1 cellular context compared by ENCODE assay signal in genomic region chr1:1307908-1308755, GRCh38.
TF ChIP-seq lines count a peak whose summit lies in the region.

TSS of gene ACAP3 (minus strand) at chr1:1307930. CDS start at chr1:1307815, 115 bp downstream.
TSS of gene PUSL1 (plus strand) at chr1:1308597. CDS start at chr1:1308644, 47 bp downstream.

TF ChIP-seq in HepG2, 621 proteins besides CTCF, POLR2A, EP300 and RAD21 (continued from another document and continues in another):
- TF ChIP-seq, protein P1, sequence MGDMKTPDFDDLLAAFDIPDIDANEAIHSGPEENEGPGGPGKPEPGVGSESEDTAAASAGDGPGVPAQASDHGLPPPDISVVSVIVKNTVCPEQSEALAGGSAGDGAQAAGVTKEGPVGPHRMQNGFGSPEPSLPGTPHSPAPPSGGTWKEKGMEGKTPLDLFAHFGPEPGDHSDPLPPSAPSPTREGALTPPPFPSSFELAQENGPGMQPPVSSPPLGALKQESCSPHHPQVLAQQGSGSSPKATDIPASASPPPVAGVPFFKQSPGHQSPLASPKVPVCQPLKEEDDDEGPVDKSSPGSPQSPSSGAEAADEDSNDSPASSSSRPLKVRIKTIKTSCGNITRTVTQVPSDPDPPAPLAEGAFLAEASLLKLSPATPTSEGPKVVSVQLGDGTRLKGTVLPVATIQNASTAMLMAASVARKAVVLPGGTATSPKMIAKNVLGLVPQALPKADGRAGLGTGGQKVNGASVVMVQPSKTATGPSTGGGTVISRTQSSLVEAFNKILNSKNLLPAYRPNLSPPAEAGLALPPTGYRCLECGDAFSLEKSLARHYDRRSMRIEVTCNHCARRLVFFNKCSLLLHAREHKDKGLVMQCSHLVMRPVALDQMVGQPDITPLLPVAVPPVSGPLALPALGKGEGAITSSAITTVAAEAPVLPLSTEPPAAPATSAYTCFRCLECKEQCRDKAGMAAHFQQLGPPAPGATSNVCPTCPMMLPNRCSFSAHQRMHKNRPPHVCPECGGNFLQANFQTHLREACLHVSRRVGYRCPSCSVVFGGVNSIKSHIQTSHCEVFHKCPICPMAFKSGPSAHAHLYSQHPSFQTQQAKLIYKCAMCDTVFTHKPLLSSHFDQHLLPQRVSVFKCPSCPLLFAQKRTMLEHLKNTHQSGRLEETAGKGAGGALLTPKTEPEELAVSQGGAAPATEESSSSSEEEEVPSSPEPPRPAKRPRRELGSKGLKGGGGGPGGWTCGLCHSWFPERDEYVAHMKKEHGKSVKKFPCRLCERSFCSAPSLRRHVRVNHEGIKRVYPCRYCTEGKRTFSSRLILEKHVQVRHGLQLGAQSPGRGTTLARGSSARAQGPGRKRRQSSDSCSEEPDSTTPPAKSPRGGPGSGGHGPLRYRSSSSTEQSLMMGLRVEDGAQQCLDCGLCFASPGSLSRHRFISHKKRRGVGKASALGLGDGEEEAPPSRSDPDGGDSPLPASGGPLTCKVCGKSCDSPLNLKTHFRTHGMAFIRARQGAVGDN (CRISPR knock-in tag; IDR thresholded peaks at IDR 0.05) = peak; percentile 72
- no peak for TF ChIP-seq ZNF616 (CRISPR knock-in tag; IDR thresholded peaks at IDR 0.05; ENCODE audit: low read depth)
- no peak for TF ChIP-seq SMARCC2 (IDR thresholded peaks at IDR 0.05)
- TF ChIP-seq PHB2 (IDR thresholded peaks at IDR 0.05; ENCODE audit: partially characterized antibody) = no peak
- TF ChIP-seq MAFG (CRISPR knock-in tag; IDR thresholded peaks at IDR 0.05) = no peak
- TF ChIP-seq POLR2AphosphoS5 (IDR thresholded peaks at IDR 0.05; ENCODE audit: low read depth, low read length) = peak; percentile 46; the same call in 1 of the 2 replicates
- no peak for TF ChIP-seq ZBTB34 (CRISPR knock-in tag; IDR thresholded peaks at IDR 0.05)
- TF ChIP-seq ZNF318 (CRISPR knock-in tag; IDR thresholded peaks at IDR 0.05) = no peak
- peak; percentile 34; the same call in 1 of the 2 replicates for TF ChIP-seq KLF12 (CRISPR knock-in tag; IDR thresholded peaks at IDR 0.05; ENCODE audit: borderline replicate concordance)
- TF ChIP-seq, protein P2, sequence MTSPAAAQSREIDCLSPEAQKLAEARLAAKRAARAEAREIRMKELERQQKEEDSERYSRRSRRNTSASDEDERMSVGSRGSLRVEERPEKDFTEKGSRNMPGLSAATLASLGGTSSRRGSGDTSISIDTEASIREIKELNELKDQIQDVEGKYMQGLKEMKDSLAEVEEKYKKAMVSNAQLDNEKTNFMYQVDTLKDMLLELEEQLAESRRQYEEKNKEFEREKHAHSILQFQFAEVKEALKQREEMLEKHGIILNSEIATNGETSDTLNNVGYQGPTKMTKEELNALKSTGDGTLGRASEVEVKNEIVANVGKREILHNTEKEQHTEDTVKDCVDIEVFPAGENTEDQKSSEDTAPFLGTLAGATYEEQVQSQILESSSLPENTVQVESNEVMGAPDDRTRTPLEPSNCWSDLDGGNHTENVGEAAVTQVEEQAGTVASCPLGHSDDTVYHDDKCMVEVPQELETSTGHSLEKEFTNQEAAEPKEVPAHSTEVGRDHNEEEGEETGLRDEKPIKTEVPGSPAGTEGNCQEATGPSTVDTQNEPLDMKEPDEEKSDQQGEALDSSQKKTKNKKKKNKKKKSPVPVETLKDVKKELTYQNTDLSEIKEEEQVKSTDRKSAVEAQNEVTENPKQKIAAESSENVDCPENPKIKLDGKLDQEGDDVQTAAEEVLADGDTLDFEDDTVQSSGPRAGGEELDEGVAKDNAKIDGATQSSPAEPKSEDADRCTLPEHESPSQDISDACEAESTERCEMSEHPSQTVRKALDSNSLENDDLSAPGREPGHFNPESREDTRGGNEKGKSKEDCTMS (CRISPR knock-in tag; conservative IDR thresholded peaks at IDR 0.05) = no peak
- peak; percentile 50; the same call in 1 of the 2 replicates for TF ChIP-seq ZNF691 (CRISPR knock-in tag; IDR thresholded peaks at IDR 0.05; ENCODE audit: borderline replicate concordance, low read depth)
- TF ChIP-seq NPAS2 (CRISPR knock-in tag; IDR thresholded peaks at IDR 0.05; ENCODE audit: borderline replicate concordance) = no peak
- TF ChIP-seq, protein P3, sequence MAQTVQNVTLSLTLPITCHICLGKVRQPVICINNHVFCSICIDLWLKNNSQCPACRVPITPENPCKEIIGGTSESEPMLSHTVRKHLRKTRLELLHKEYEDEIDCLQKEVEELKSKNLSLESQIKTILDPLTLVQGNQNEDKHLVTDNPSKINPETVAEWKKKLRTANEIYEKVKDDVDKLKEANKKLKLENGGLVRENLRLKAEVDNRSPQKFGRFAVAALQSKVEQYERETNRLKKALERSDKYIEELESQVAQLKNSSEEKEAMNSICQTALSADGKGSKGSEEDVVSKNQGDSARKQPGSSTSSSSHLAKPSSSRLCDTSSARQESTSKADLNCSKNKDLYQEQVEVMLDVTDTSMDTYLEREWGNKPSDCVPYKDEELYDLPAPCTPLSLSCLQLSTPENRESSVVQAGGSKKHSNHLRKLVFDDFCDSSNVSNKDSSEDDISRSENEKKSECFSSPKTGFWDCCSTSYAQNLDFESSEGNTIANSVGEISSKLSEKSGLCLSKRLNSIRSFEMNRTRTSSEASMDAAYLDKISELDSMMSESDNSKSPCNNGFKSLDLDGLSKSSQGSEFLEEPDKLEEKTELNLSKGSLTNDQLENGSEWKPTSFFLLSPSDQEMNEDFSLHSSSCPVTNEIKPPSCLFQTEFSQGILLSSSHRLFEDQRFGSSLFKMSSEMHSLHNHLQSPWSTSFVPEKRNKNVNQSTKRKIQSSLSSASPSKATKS (CRISPR knock-in tag; IDR thresholded peaks at IDR 0.05) = no peak
- TF ChIP-seq BRD4 (CRISPR knock-in tag; IDR thresholded peaks at IDR 0.05) = no peak
- TF ChIP-seq RFX5 (IDR thresholded peaks at IDR 0.05; ENCODE audit: low read depth, low read length) = no peak
- no peak for TF ChIP-seq ZNF615 (CRISPR knock-in tag; IDR thresholded peaks at IDR 0.05; ENCODE audit: borderline replicate concordance)
- no peak for TF ChIP-seq ZNF546 (CRISPR knock-in tag; conservative IDR thresholded peaks at IDR 0.05)
- no peak for TF ChIP-seq ZNF775 (CRISPR knock-in tag; IDR thresholded peaks at IDR 0.05; ENCODE audit: borderline replicate concordance)
- TF ChIP-seq JDP2 (CRISPR knock-in tag; IDR thresholded peaks at IDR 0.05; ENCODE audit: borderline replicate concordance) = no peak
- no peak for TF ChIP-seq NFRKB (IDR thresholded peaks at IDR 0.05)
- TF ChIP-seq, protein P4, sequence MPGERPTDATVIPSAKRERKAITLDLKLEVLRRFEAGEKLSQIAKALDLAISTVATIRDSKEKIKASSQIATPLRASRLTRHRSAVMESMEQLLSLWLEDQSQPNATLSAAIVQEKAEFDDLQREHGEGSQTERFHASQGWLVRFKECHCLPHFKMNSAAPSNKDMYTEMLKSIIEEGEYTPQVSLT (CRISPR knock-in tag; IDR thresholded peaks at IDR 0.05; ENCODE audit: borderline replicate concordance, low read depth) = no peak
- peak; percentile 24; the same call in 1 of the 2 replicates for TF ChIP-seq HNF4G (IDR thresholded peaks at IDR 0.05; ENCODE audit: borderline replicate concordance, low read depth, low read length)
- TF ChIP-seq HNF4G (CRISPR knock-in tag; IDR thresholded peaks at IDR 0.05; ENCODE audit: borderline replicate concordance, low read depth) = no peak; the same call in 1 of the 2 replicates
- TF ChIP-seq ZNF263 (CRISPR knock-in tag; IDR thresholded peaks at IDR 0.05) = peak; percentile 44; the same call in 1 of the 2 replicates
- no peak for TF ChIP-seq ATRX (CRISPR knock-in tag; IDR thresholded peaks at IDR 0.05; ENCODE audit: borderline replicate concordance)
- no peak for TF ChIP-seq JARID2 (CRISPR knock-in tag; IDR thresholded peaks at IDR 0.05; ENCODE audit: insufficient replicate concordance)
- TF ChIP-seq CREM (IDR thresholded peaks at IDR 0.05) = no peak
- TF ChIP-seq CREM (CRISPR knock-in tag; IDR thresholded peaks at IDR 0.05) = no peak
- no peak; the same call in 1 of the 2 replicates for TF ChIP-seq ZNF556 (CRISPR knock-in tag; IDR thresholded peaks at IDR 0.05; ENCODE audit: borderline replicate concordance)
- no peak for TF ChIP-seq NCOA5 (CRISPR knock-in tag; IDR thresholded peaks at IDR 0.05)
- peak; percentile 22; the same call in 1 of the 2 replicates for TF ChIP-seq HNF4A (CRISPR knock-in tag; IDR thresholded peaks at IDR 0.05)
- no peak for TF ChIP-seq ZSCAN12 (CRISPR knock-in tag; IDR thresholded peaks at IDR 0.05)
- no peak for TF ChIP-seq ZNF138 (CRISPR knock-in tag; IDR thresholded peaks at IDR 0.05; ENCODE audit: low read depth)
